Comparison of ENCODE assay signal across 12 cellular contexts in the genomic region with DNA sequence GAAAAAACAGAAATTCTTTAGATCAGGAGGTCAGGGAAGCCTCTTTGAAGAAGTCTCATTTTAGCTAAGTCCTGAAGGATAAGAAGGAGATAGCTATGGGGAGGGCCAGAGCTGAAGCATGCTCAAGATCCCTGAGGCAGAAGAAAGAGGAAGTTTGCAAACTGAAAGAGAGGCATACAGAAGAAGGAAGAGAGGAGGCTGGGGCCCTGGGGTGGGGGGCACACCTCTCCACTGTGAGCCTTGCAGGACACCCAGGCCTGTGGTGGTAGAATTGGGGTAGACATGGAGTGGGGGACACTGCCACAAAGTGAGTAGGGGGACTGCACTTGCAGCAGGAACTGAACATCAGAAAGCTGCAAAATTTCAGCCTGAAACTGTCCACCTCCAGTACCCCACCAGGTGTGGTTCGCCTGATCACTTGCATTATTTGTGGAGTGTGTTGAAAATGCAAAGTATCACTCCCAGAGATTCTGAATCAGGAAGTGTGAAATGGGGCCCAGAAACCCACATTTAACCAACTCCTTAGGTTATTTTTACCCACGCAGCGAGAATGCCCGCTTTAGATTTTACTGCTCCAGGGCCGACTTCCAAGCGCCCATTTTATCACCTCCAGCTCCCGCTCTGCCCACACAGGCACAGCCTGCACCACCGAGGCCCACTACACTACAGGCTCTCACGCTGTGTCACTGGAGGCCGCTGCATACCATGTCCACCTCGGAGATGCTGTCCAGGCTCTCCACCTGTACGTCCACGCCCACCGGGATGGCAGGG. TPM values are rescaled to one million over a fixed set of nuclear protein-coding genes. Genes with fewer than 3 reads are reported as not detected.
DNase-seq lines count a peak whose midpoint lies in the region; ATAC-seq and TF ChIP-seq lines count a peak whose summit lies in the region.
"Had no signal": no experiment of that assay in that cellular context is flagged by ENCODE, and none has a peak within 500 bp of the region (broad histone marks: within the 10 kb centered on the region; RNA-seq: fewer than 3 reads in every experiment).

No MANE protein-coding gene starts in this region.

- intact Hi-C loops in left lung (cut with DNase I), result no loop called here

- no peak for TF ChIP-seq CTCF in left lung (IDR thresholded peaks at IDR 0.05)

- ATAC-seq in GM18517 (IDR thresholded peaks at IDR 0.05; ENCODE audit: unreplicated experiment) (peak; percentile 56), GM21717 (IDR thresholded peaks at IDR 0.05; ENCODE audit: unreplicated experiment) (peak; percentile 75), left lung (peak; percentile 26), HG03175 (IDR thresholded peaks at IDR 0.05; ENCODE audit: unreplicated experiment) (no peak), HG02970 (IDR thresholded peaks at IDR 0.05; ENCODE audit: low FRiP score, unreplicated experiment) (no peak)
- ATAC-seq: activated naive CD8-positive, alpha-beta T cell treated with anti-CD3 and anti-CD28 coated beads, Interleukin-2, amount 50 U/mL, for 24 hours had no signal

- no peak overlapping the region for H3K4me3 ChIP-seq in left lung

- H3K27ac ChIP-seq in left lung, result no peak overlapping the region
- H3K27ac ChIP-seq: parathyroid adenoma had no signal

- H3K36me3 ChIP-seq in left lung, result no peaks in the 10 kb centered on the region

- H3K27me3 ChIP-seq in left lung, result no peaks in the 10 kb centered on the region

- peaks cover 0 to 11% of the 10 kb centered on the region in 2 donors for H3K4me1 ChIP-seq in left lung
- H3K4me1 ChIP-seq: parathyroid adenoma had no signal

- DNase-seq in Kasumi-1 (lab: John Stamatoyannopoulos, UW), result peak; percentile 83 to 84
- no peak for DNase-seq in left lung
- no peak for DNase-seq in SHP77 (lab: John Stamatoyannopoulos, UW)
- DNase-seq in activated effector memory CD4-positive, alpha-beta T cell treated with Interleukin-2 at 50 U/mL for 16 hours, result no peak
- DNase-seq: activated naive CD8-positive, alpha-beta T cell treated with anti-CD3 and anti-CD28 coated beads, Interleukin-2, amount 50 U/mL, for 24 hours; NCI-H526 treated with DMSO at 0.1 percent for 48 hours had no signal

- no peaks in the 10 kb centered on the region for H3K9me3 ChIP-seq in left lung

RNA-seq across cellular contexts. Expression of a gene that starts 44.0 kb away (rescaled TPM):
- 1 to 10 TPM in 1 of 2 donors, under 1 TPM in 1; 0.82 to 4.8 TPM for total RNA-seq in left lung

RNA-seq across cellular contexts. Expression of a gene that starts 54.0 kb away (rescaled TPM):
- not detected for total RNA-seq in left lung
- total RNA-seq: endothelial cell of umbilical vein had no signal

Comparison
In these comparisons a context has a peak if more than half of its experiments do, and no peak if none do; other contexts are left out.
1. ATAC-seq: peak in GM18517 (single experiment), GM21717 (single experiment) and left lung (single experiment); none in HG03175 (single experiment) and HG02970 (single experiment).
2. DNase-seq: peak in Kasumi-1 (2 of 2); none in left lung (0 of 2), SHP77 (0 of 2) and activated effector memory CD4-positive, alpha-beta T cell treated with Interleukin-2 at 50 U/mL for 16 hours (single experiment).